In the genomic region with DNA sequence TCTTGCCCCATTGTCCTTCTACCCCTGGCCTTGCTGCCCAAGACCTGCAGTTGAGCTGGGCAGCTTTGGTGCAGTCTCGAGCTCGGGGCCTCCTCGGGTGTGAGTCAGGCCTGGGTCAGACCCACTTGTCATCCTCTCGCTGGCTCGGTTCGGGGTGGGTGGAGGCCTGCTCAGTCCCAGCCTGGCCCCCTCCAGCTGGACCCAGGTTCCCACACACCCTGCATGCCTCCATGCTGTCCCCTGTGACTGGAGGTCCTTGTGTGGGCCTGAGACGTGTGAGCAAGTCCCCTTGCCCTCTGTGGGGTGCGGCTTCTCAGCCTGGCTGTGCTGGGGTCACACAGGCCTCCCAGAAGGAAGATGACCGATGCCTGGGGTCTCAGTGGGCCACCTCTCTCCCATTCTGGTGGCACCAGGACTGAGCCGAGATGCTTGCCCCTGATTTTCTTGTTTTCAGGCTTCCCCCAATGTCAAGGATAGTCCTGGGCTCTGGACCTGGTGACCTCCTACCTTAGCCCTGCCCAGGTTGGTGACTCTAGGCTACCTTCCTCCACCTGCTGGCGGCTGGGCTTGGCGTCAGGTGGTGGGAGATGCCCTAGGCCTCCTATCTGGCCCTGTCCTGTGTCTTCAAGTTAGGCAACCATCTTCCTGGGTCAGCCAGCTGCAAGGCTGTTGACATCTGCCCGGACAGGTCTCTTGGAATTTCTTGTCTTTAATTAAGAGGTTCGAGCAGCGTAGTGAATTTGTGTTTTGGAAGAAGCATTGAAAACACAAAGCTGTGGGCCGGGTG, we compare ENCODE assay signal across 2 cellular contexts.
TF ChIP-seq lines count a peak whose summit lies in the region.

No MANE protein-coding gene starts in this region.

TF ChIP-seq in IMR-90, 13 proteins besides CTCF, POLR2A, EP300 and RAD21:
- no peak for TF ChIP-seq NFE2L2 (IDR thresholded peaks at IDR 0.05; ENCODE audit: low read depth, low read length)
- TF ChIP-seq, protein P1, sequence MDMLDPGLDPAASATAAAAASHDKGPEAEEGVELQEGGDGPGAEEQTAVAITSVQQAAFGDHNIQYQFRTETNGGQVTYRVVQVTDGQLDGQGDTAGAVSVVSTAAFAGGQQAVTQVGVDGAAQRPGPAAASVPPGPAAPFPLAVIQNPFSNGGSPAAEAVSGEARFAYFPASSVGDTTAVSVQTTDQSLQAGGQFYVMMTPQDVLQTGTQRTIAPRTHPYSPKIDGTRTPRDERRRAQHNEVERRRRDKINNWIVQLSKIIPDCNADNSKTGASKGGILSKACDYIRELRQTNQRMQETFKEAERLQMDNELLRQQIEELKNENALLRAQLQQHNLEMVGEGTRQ (IDR thresholded peaks at IDR 0.05; ENCODE audit: low read depth, low read length) = no peak
- no peak for TF ChIP-seq CEBPB (IDR thresholded peaks at IDR 0.05; ENCODE audit: low read depth, low read length)
- TF ChIP-seq, protein P2, sequence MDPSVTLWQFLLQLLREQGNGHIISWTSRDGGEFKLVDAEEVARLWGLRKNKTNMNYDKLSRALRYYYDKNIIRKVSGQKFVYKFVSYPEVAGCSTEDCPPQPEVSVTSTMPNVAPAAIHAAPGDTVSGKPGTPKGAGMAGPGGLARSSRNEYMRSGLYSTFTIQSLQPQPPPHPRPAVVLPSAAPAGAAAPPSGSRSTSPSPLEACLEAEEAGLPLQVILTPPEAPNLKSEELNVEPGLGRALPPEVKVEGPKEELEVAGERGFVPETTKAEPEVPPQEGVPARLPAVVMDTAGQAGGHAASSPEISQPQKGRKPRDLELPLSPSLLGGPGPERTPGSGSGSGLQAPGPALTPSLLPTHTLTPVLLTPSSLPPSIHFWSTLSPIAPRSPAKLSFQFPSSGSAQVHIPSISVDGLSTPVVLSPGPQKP (IDR thresholded peaks at IDR 0.05; ENCODE audit: borderline replicate concordance, low read depth, low read length) = no peak
- no peak for TF ChIP-seq FOS (IDR thresholded peaks at IDR 0.05; ENCODE audit: low read depth, low read length)
- TF ChIP-seq BHLHE40 (IDR thresholded peaks at IDR 0.05; ENCODE audit: low read depth, low read length) = no peak
- no peak for TF ChIP-seq MAZ (IDR thresholded peaks at IDR 0.05; ENCODE audit: borderline replicate concordance, low read depth, low read length)
- no peak for TF ChIP-seq SMC3 (IDR thresholded peaks at IDR 0.05; ENCODE audit: low read depth, low read length)
- no peak for TF ChIP-seq CHD1 (IDR thresholded peaks at IDR 0.05; ENCODE audit: low read depth, low read length)
- no peak for TF ChIP-seq MXI1 (IDR thresholded peaks at IDR 0.05; ENCODE audit: borderline replicate concordance, low read depth, low read length)

TF ChIP-seq in H1, 55 proteins besides CTCF, POLR2A, EP300 and RAD21:
- TF ChIP-seq, protein P3, sequence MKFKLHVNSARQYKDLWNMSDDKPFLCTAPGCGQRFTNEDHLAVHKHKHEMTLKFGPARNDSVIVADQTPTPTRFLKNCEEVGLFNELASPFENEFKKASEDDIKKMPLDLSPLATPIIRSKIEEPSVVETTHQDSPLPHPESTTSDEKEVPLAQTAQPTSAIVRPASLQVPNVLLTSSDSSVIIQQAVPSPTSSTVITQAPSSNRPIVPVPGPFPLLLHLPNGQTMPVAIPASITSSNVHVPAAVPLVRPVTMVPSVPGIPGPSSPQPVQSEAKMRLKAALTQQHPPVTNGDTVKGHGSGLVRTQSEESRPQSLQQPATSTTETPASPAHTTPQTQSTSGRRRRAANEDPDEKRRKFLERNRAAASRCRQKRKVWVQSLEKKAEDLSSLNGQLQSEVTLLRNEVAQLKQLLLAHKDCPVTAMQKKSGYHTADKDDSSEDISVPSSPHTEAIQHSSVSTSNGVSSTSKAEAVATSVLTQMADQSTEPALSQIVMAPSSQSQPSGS (IDR thresholded peaks at IDR 0.05; ENCODE audit: low read length) = no peak
- TF ChIP-seq SAP30 (IDR thresholded peaks at IDR 0.05; ENCODE audit: insufficient read depth, insufficient replicate concordance, low read length) (no peak), SP1 (IDR thresholded peaks at IDR 0.05; ENCODE audit: low read depth, low read length) (no peak), HDAC6 (IDR thresholded peaks at IDR 0.05; ENCODE audit: low read depth, low read length) (no peak), EGR1 (IDR thresholded peaks at IDR 0.05; ENCODE audit: borderline replicate concordance, low read depth, low read length) (no peak)
